29 cellular contexts compared by ENCODE assay signal in genomic region chr6:41171908-41172307, GRCh38. TPM values are rescaled to one million over a fixed set of nuclear protein-coding genes. Genes with fewer than 3 reads are reported as not detected.
DNase-seq lines count a peak whose midpoint lies in the region; ATAC-seq and TF ChIP-seq lines count a peak whose summit lies in the region.
"Had no signal": no experiment of that assay in that cellular context is flagged by ENCODE, and none has a peak within 500 bp of the region (broad histone marks: within the 10 kb centered on the region; RNA-seq: fewer than 3 reads in every experiment).

No MANE protein-coding gene starts in this region.

- POLR2A ChIA-PET in WTC11 (lab: Charles Lee): no interaction called here

- peaks cover 19% of the 10 kb centered on the region for H3K27me3 Mint-ChIP-seq in activated CD8-positive, alpha-beta memory T cell treated with anti-CD3 and anti-CD28 coated beads, Interleukin-2, amount 10 ng/mL, durations not matched to agents 7 days and 5 days
- H3K27me3 Mint-ChIP-seq in WTC11 (ENCODE audit: low read depth) (no peaks in the 10 kb centered on the region), type B pancreatic cell (peaks cover 34% of the 10 kb centered on the region)

- H3K9me3 Mint-ChIP-seq in activated CD8-positive, alpha-beta memory T cell treated with anti-CD3 and anti-CD28 coated beads, Interleukin-2, amount 10 ng/mL, durations not matched to agents 7 days and 5 days (ENCODE audit: low read depth): no peaks in the 10 kb centered on the region
- H3K9me3 Mint-ChIP-seq in WTC11 (no peaks in the 10 kb centered on the region), type B pancreatic cell (no peaks in the 10 kb centered on the region)
- H3K9me3 Mint-ChIP-seq: CD8-positive, alpha-beta T cell had no signal

- peaks cover 19% of the 10 kb centered on the region for H3K4me1 ChIP-seq in iPS-18a (ENCODE audit: control insufficient read depth, low read depth, low read length)
- H3K4me1 ChIP-seq: Caco-2 had no signal

- DNase-seq in activated CD8-positive, alpha-beta memory T cell treated with anti-CD3 and anti-CD28 coated beads, Interleukin-2, amount 50 U/mL, for 48 hours: peak; percentile 0
- DNase-seq in activated CD8-positive, alpha-beta memory T cell treated with anti-CD3 and anti-CD28 coated beads, Interleukin-2, amount 10 ng/mL, durations not matched to agents 7 days and 5 days: no peak
- DNase-seq in WTC11 (ENCODE audit: low spot score) (peak; percentile 36), type B pancreatic cell (ENCODE audit: extremely low spot score, unreplicated experiment) (peak; percentile 32)
- DNase-seq: Caco-2, DMS79, EL, GDM1, GOT3, NCI-H1092 treated with DMSO at 0.1 percent for 48 hours, NCI-H1436 treated with DMSO at 0.1 percent for 48 hours, NCI-H2029, NCI-H446 treated with DMSO at 0.1 percent for 48 hours, NCI-H526 treated with DMSO at 0.1 percent for 48 hours, SHP77, SW 1271 had no signal

- no peak overlapping the region for H3K27ac Mint-ChIP-seq in activated CD8-positive, alpha-beta memory T cell treated with anti-CD3 and anti-CD28 coated beads, Interleukin-2, amount 10 ng/mL, durations not matched to agents 7 days and 5 days
- peak overlapping the region; percentile 97; the same call in 1 of the 2 replicates for H3K27ac Mint-ChIP-seq in WTC11
- H3K27ac Mint-ChIP-seq in type B pancreatic cell: no peak overlapping the region
- H3K27ac Mint-ChIP-seq: B cell; CD8-positive, alpha-beta T cell; IgD-negative memory B cell had no signal

- no peaks in the 10 kb centered on the region for H3K36me3 Mint-ChIP-seq in activated CD8-positive, alpha-beta memory T cell treated with anti-CD3 and anti-CD28 coated beads, Interleukin-2, amount 10 ng/mL, durations not matched to agents 7 days and 5 days
- no peaks in the 10 kb centered on the region for H3K36me3 Mint-ChIP-seq in WTC11
- no peaks in the 10 kb centered on the region for H3K36me3 Mint-ChIP-seq in type B pancreatic cell
- H3K36me3 Mint-ChIP-seq: CD8-positive, alpha-beta T cell had no signal

- no peaks in the 10 kb centered on the region for H3K27me3 ChIP-seq in iPS-18a (ENCODE audit: control insufficient read depth, insufficient read depth, low read length)

- no peak overlapping the region for H3K4me3 Mint-ChIP-seq in activated CD8-positive, alpha-beta memory T cell treated with anti-CD3 and anti-CD28 coated beads, Interleukin-2, amount 10 ng/mL, durations not matched to agents 7 days and 5 days
- no peak overlapping the region for H3K4me3 Mint-ChIP-seq in WTC11
- no peak overlapping the region for H3K4me3 Mint-ChIP-seq in type B pancreatic cell
- H3K4me3 Mint-ChIP-seq: B cell; CD8-positive, alpha-beta T cell; IgD-negative memory B cell had no signal

- no peaks in the 10 kb centered on the region for H3K9me3 ChIP-seq in iPS-18a (ENCODE audit: control insufficient read depth, low read depth, low read length)
- H3K9me3 ChIP-seq: Caco-2 had no signal

- H3K9ac ChIP-seq in iPS-18a (ENCODE audit: low read length): no peak overlapping the region

- peak overlapping the region; percentile 85 for H3K27ac ChIP-seq in iPS-18a (ENCODE audit: low read length)
- H3K27ac ChIP-seq: 22Rv1, C4-2B, RWPE1 had no signal

- TF ChIP-seq CTCF in WTC11 (IDR thresholded peaks at IDR 0.05): no peak
- no peak for TF ChIP-seq CTCF in type B pancreatic cell (conservative IDR thresholded peaks at IDR 0.05)

- CTCF ChIA-PET in activated CD8-positive, alpha-beta memory T cell treated with anti-CD3 and anti-CD28 coated beads, Interleukin-2, amount 10 ng/mL, durations not matched to agents 7 days and 5 days (lab: Charles Lee): no interaction called here
- CTCF ChIA-PET in WTC11 (lab: Charles Lee): interaction anchor here (0.6 to 2.3 kb wide), 6 partner anchors 10 to 173 kb away, joined by 3 to 12 read pairs (median 7); no protein-coding TSS in a partner anchor

- no peaks in the 10 kb centered on the region for H3K36me3 ChIP-seq in iPS-18a (ENCODE audit: control insufficient read depth, low read depth, low read length)

- ATAC-seq in activated CD8-positive, alpha-beta memory T cell treated with anti-CD3 and anti-CD28 coated beads, Interleukin-2, amount 10 ng/mL, durations not matched to agents 7 days and 5 days: no peak
- ATAC-seq in WTC11: peak; percentile 91
- no peak for ATAC-seq in HG02870 (IDR thresholded peaks at IDR 0.05; ENCODE audit: unreplicated experiment)
- no peak for ATAC-seq in HG03442 (IDR thresholded peaks at IDR 0.05; ENCODE audit: unreplicated experiment)
- no peak for ATAC-seq in HG02938 (IDR thresholded peaks at IDR 0.05; ENCODE audit: unreplicated experiment)
- ATAC-seq: CD8-positive, alpha-beta T cell; GM12878; Panc1 had no signal

- H3K4me1 Mint-ChIP-seq in activated CD8-positive, alpha-beta memory T cell treated with anti-CD3 and anti-CD28 coated beads, Interleukin-2, amount 10 ng/mL, durations not matched to agents 7 days and 5 days: no peaks in the 10 kb centered on the region
- H3K4me1 Mint-ChIP-seq in WTC11: peaks cover 16% of the 10 kb centered on the region
- no peaks in the 10 kb centered on the region for H3K4me1 Mint-ChIP-seq in type B pancreatic cell (ENCODE audit: unreplicated experiment)

- peak overlapping the region; percentile 7 for H3K4me3 ChIP-seq in iPS-18a (ENCODE audit: low read length)
- H3K4me3 ChIP-seq: GM12878 had no signal

TF ChIP-seq in WTC11, 78 proteins besides CTCF, POLR2A, EP300 and RAD21:
- TF ChIP-seq ESRRA (CRISPR knock-in tag; IDR thresholded peaks at IDR 0.05; ENCODE audit: borderline replicate concordance) (no peak), TP53 (CRISPR knock-in tag; IDR thresholded peaks at IDR 0.05) (no peak), FOXK1 (CRISPR knock-in tag; IDR thresholded peaks at IDR 0.05) (peak; percentile 18; the same call in 1 of the 2 replicates), CBFB (CRISPR knock-in tag; IDR thresholded peaks at IDR 0.05; ENCODE audit: low read depth) (no peak), ZNF138 (CRISPR knock-in tag; conservative IDR thresholded peaks at IDR 0.05) (no peak)
- TF ChIP-seq, protein P1, sequence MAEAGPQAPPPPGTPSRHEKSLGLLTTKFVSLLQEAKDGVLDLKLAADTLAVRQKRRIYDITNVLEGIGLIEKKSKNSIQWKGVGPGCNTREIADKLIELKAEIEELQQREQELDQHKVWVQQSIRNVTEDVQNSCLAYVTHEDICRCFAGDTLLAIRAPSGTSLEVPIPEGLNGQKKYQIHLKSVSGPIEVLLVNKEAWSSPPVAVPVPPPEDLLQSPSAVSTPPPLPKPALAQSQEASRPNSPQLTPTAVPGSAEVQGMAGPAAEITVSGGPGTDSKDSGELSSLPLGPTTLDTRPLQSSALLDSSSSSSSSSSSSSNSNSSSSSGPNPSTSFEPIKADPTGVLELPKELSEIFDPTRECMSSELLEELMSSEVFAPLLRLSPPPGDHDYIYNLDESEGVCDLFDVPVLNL (CRISPR knock-in tag; IDR thresholded peaks at IDR 0.05; ENCODE audit: borderline replicate concordance, low read depth): no peak

RNA-seq across cellular contexts. Expression of gene TREM2, which starts 9.0 kb away (rescaled TPM):
- not detected for total RNA-seq in activated CD8-positive, alpha-beta memory T cell treated with anti-CD3 and anti-CD28 coated beads, Interleukin-2, amount 10 ng/mL, durations not matched to agents 7 days and 5 days
- 0.18 TPM in 1 of 3 replicates, not detected in the others for total RNA-seq in WTC11 (2021)
- total RNA-seq in type B pancreatic cell (ENCODE audit: low replicate concordance): not detected in 2 replicates
- total RNA-seq: B cell; Caco-2; CD8-positive, alpha-beta T cell; GM12878; M059J had no signal

RNA-seq across cellular contexts. Expression of gene TREML1, which starts 17.8 kb away (rescaled TPM):
- total RNA-seq in activated CD8-positive, alpha-beta memory T cell treated with anti-CD3 and anti-CD28 coated beads, Interleukin-2, amount 10 ng/mL, durations not matched to agents 7 days and 5 days: not detected
- 0.27 TPM in 1 of 3 replicates, not detected in the others for total RNA-seq in WTC11 (2021)
- not detected in 2 replicates for total RNA-seq in type B pancreatic cell (ENCODE audit: low replicate concordance)
- total RNA-seq: B cell; Caco-2; CD8-positive, alpha-beta T cell; GM12878; M059J had no signal

RNA-seq across cellular contexts. Expression of gene TREML2, which starts 29.0 kb away (rescaled TPM):
- total RNA-seq in activated CD8-positive, alpha-beta memory T cell treated with anti-CD3 and anti-CD28 coated beads, Interleukin-2, amount 10 ng/mL, durations not matched to agents 7 days and 5 days: 1 to 10 TPM; 1.9 to 2.7 TPM
- total RNA-seq in WTC11 (2021) (0.09 to 0.15 TPM (median 0.09 TPM) in 3 replicates), type B pancreatic cell (ENCODE audit: low replicate concordance) (not detected in 2 replicates)
- total RNA-seq: Caco-2, M059J had no signal

RNA-seq across cellular contexts. Expression of gene TREML4, which starts 56.2 kb away (rescaled TPM):
- total RNA-seq in activated CD8-positive, alpha-beta memory T cell treated with anti-CD3 and anti-CD28 coated beads, Interleukin-2, amount 10 ng/mL, durations not matched to agents 7 days and 5 days: not detected
- not detected in 3 replicates for total RNA-seq in WTC11 (2021)
- total RNA-seq in type B pancreatic cell (ENCODE audit: low replicate concordance): not detected in 2 replicates
- total RNA-seq: B cell; Caco-2; CD8-positive, alpha-beta T cell; GM12878; M059J had no signal
